In the genomic region with DNA sequence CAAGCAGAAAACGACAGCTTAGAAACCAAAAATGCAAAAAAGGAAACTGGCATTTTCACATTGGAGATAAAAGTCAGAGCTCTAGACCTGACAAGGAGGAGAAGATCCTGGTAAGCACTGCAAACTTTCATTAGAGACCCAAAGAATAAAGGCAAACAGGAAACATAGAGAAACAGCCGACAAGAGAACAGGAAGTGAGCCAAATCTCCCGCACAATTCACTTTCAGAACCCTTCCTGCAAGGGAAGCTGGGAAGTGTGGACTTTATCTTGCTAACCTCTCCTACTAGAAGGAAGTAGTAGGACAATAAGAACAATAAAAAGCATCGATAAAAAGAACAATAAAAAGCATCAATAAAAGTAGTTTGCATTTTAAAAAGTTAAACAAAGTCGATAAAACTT, we compare ENCODE assay signal across 21 cellular contexts.
A peak's percentile ranks its signal among the peaks of the same experiment; 100 is the strongest.
DNase-seq lines count a peak whose midpoint lies in the region; ATAC-seq, FAIRE-seq and TF ChIP-seq lines count a peak whose summit lies in the region.
"Had no signal": no experiment of that assay in that cellular context is flagged by ENCODE, and none has a peak within 500 bp of the region (broad histone marks: within the 10 kb centered on the region; RNA-seq: fewer than 3 reads in every experiment).

No MANE protein-coding gene starts in this region.

- DNase-seq in GM12891 (ENCODE audit: insufficient read length, low spot score) (no peak), LHCN-M2 (ENCODE audit: low read depth) (peak; percentile 26), SK-N-MC (ENCODE audit: low read depth, low spot score) (peak; percentile 8), myocyte (ENCODE audit: low read depth) (peak; percentile 10), inferior parietal cortex (ENCODE audit: extremely low spot score) (no peak), cerebellar cortex (ENCODE audit: low spot score) (no peak), left cardiac atrium (no peak)
- DNase-seq in naive thymus-derived CD8-positive, alpha-beta T cell, result no peak
- DNase-seq: activated CD4-positive, alpha-beta T cell treated with anti-CD3 and anti-CD28 coated beads, Interleukin-2, amount 10 ng/mL, durations not matched to agents 7 days and 5 days; activated CD8-positive, alpha-beta memory T cell treated with anti-CD3 and anti-CD28 coated beads, Interleukin-2, amount 50 U/mL, for 48 hours; activated effector memory CD4-positive, alpha-beta T cell treated with anti-CD3 and anti-CD28 coated beads, Interleukin-2, amount 50 U/mL, for 16 hours; adrenal gland; dorsolateral prefrontal cortex; NCI-H1436 treated with DMSO at 0.1 percent for 48 hours; T-cell had no signal

- FAIRE-seq in GM12891 (lab: Jason Lieb, UNC), result no peak
- FAIRE-seq: bronchial epithelial cell had no signal

- H3K9me3 Mint-ChIP-seq in naive thymus-derived CD8-positive, alpha-beta T cell, result peaks cover 0 to 19% (median 6%) of the 10 kb centered on the region in 9 donors
- H3K9me3 Mint-ChIP-seq: mesothelial cell of epicardium had no signal

- H3K27ac ChIP-seq in SK-N-MC, result peak overlapping the region; percentile 11; the same call in 1 of the 2 replicates
- H3K27ac ChIP-seq: adrenal gland, dorsolateral prefrontal cortex, KMS-11, RWPE1, suprapubic skin had no signal

- H3K9ac ChIP-seq in SK-N-MC (ENCODE audit: insufficient read length), result no peak overlapping the region
- H3K9ac ChIP-seq: KMS-11 had no signal

- TF ChIP-seq POLR2A in GM12891 (IDR thresholded peaks at IDR 0.05; ENCODE audit: low read depth, low read length), result no peak

- no peaks in the 10 kb centered on the region for H3K9me3 ChIP-seq in SK-N-MC (ENCODE audit: low read depth, low read length)
- H3K9me3 ChIP-seq: adrenal gland, suprapubic skin had no signal

- intact Hi-C loops in left cardiac atrium (cut with DNase I), result no loop called here

- H3K4me1 Mint-ChIP-seq in naive thymus-derived CD8-positive, alpha-beta T cell, result no peaks in the 10 kb centered on the region
- H3K4me1 Mint-ChIP-seq: activated CD4-positive, alpha-beta T cell treated with anti-CD3 and anti-CD28 coated beads, Interleukin-2, amount 10 ng/mL, durations not matched to agents 7 days and 5 days; mesothelial cell of epicardium; T-cell had no signal

- no peak for ATAC-seq in naive thymus-derived CD8-positive, alpha-beta T cell
- no peak for ATAC-seq in left cardiac atrium
- ATAC-seq: T-cell had no signal

- no peak overlapping the region for H3K27ac Mint-ChIP-seq in naive thymus-derived CD8-positive, alpha-beta T cell
- H3K27ac Mint-ChIP-seq: activated CD4-positive, alpha-beta T cell treated with anti-CD3 and anti-CD28 coated beads, Interleukin-2, amount 10 ng/mL, durations not matched to agents 7 days and 5 days; mesothelial cell of epicardium; T-cell had no signal

- H3K4me3 Mint-ChIP-seq in naive thymus-derived CD8-positive, alpha-beta T cell, result no peak overlapping the region
- H3K4me3 Mint-ChIP-seq: activated CD4-positive, alpha-beta T cell treated with anti-CD3 and anti-CD28 coated beads, Interleukin-2, amount 10 ng/mL, durations not matched to agents 7 days and 5 days; mesothelial cell of epicardium; neural crest cell; T-cell had no signal

- H3K27me3 Mint-ChIP-seq in naive thymus-derived CD8-positive, alpha-beta T cell, result no peaks in the 10 kb centered on the region
- H3K27me3 Mint-ChIP-seq: activated CD4-positive, alpha-beta T cell treated with anti-CD3 and anti-CD28 coated beads, Interleukin-2, amount 10 ng/mL, durations not matched to agents 7 days and 5 days; T-cell had no signal

- H3K36me3 Mint-ChIP-seq in naive thymus-derived CD8-positive, alpha-beta T cell, result no peaks in the 10 kb centered on the region
- H3K36me3 Mint-ChIP-seq: mesothelial cell of epicardium, T-cell had no signal

- POLR2A ChIA-PET in naive thymus-derived CD8-positive, alpha-beta T cell (lab: Charles Lee), result no interaction called here

- H3K36me3 ChIP-seq in SK-N-MC (ENCODE audit: insufficient read depth, low read length), result no peaks in the 10 kb centered on the region
- H3K36me3 ChIP-seq: suprapubic skin had no signal

- 0 out of 2 replicates have a peak overlapping the region, but pooled peaks have one; percentile 23 for H3K4me3 ChIP-seq in SK-N-MC
- H3K4me3 ChIP-seq: adrenal gland, dorsolateral prefrontal cortex, suprapubic skin had no signal

TF ChIP-seq in GM12891, 5 proteins besides CTCF, POLR2A, EP300 and RAD21:
- TF ChIP-seq POLR2AphosphoS5 (IDR thresholded peaks at IDR 0.05; ENCODE audit: low read depth, low read length) (no peak), SPI1 (IDR thresholded peaks at IDR 0.05; ENCODE audit: low read depth, low read length) (peak; percentile 79)
TF ChIP-seq in GM12891: peak in this region for 1.

Comparison
In these comparisons a context has a peak if more than half of its experiments do, and no peak if none do; other contexts are left out.
1. DNase-seq: peak in LHCN-M2 (single experiment), SK-N-MC (single experiment) and myocyte (single experiment); none in GM12891 (single experiment), inferior parietal cortex (single experiment), naive thymus-derived CD8-positive, alpha-beta T cell (0 of 10), cerebellar cortex (single experiment) and left cardiac atrium (single experiment).